1 cellular context compared by ENCODE assay signal in the genomic region with DNA sequence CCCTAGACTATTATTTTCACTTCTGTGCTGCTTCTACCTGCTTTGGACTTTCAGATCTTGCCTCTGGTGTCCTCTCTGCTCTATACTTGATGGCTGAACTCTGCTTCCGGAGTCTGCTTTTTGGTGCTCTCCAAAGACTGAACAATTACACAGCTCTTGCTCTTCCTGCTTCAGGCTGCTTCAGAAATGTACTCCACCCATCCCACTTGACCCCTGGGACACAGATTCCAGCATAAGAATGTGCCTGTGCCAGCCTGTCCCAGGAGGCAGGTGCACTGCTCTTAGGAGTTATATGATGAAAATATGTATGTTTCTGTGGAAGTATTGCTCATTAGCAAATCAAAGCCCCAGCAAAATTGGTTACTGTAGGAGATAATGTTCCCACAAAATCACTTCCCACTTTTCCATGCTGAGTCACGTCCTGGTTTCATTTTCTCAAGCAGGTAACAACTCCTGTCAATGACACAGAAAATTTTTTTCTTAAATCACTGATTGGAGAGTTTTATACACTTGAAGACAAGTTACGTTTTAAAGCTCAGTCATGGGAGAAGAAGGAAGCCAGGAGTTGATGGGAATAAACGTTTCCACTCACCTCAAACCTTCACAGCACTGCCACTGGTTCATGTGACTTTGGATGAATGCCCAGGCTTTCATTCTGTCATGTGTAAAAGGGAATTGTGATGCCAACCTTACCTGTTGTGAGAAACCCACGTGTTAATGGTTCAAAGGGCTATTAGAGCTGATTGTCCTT.
TF ChIP-seq lines count a peak whose summit lies in the region.

No MANE protein-coding gene starts in this region.

TF ChIP-seq in IMR-90, 13 proteins besides CTCF, POLR2A, EP300 and RAD21 (continued from another document):
- TF ChIP-seq USF2 (IDR thresholded peaks at IDR 0.05; ENCODE audit: low read depth, low read length) (no peak), MXI1 (IDR thresholded peaks at IDR 0.05; ENCODE audit: borderline replicate concordance, low read depth, low read length) (no peak), SMC3 (IDR thresholded peaks at IDR 0.05; ENCODE audit: low read depth, low read length) (no peak), FOS (IDR thresholded peaks at IDR 0.05; ENCODE audit: low read depth, low read length) (no peak), CEBPB (IDR thresholded peaks at IDR 0.05; ENCODE audit: low read depth, low read length) (no peak), CHD1 (IDR thresholded peaks at IDR 0.05; ENCODE audit: low read depth, low read length) (no peak), RFX5 (IDR thresholded peaks at IDR 0.05; ENCODE audit: low read depth, low read length) (no peak), RCOR1 (IDR thresholded peaks at IDR 0.05; ENCODE audit: insufficient replicate concordance, low read length) (no peak), MAZ (IDR thresholded peaks at IDR 0.05; ENCODE audit: borderline replicate concordance, low read depth, low read length) (no peak), NFE2L2 (IDR thresholded peaks at IDR 0.05; ENCODE audit: low read depth, low read length) (no peak)
- TF ChIP-seq, protein P1, sequence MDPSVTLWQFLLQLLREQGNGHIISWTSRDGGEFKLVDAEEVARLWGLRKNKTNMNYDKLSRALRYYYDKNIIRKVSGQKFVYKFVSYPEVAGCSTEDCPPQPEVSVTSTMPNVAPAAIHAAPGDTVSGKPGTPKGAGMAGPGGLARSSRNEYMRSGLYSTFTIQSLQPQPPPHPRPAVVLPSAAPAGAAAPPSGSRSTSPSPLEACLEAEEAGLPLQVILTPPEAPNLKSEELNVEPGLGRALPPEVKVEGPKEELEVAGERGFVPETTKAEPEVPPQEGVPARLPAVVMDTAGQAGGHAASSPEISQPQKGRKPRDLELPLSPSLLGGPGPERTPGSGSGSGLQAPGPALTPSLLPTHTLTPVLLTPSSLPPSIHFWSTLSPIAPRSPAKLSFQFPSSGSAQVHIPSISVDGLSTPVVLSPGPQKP (IDR thresholded peaks at IDR 0.05; ENCODE audit: borderline replicate concordance, low read depth, low read length), result no peak
TF ChIP-seq in IMR-90: peak in this region for 0.
